ENCODE assay signal across 31 cellular contexts in the genomic region with DNA sequence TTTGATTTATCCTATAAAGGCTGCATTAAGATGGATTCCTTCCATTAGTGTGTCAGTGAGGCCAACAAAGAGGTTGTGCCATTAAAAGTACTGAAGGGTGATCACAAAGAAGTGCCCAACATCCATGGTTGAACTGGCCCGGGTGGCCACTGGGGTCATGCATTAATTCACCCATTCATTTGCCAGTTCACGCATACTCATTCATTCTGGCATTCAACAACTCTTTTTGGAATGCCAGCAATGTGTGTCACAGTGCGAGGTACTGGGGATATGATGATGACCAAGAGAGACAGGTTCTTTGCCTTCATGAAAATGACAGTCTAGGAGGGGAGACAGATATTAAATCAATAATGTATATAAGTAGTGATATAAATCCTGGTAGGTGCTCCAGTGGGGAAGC.
"Had no signal": no experiment of that assay in that cellular context is flagged by ENCODE, and none has a peak within 500 bp of the region (broad histone marks: within the 10 kb centered on the region; RNA-seq: fewer than 3 reads in every experiment).

No MANE protein-coding gene starts in this region.

- H3K4me3 ChIP-seq: coronary artery, dorsolateral prefrontal cortex, esophagus muscularis mucosa, gastroesophageal sphincter, heart right ventricle had no signal

- H3K27me3 ChIP-seq: brain microvascular endothelial cell, dorsolateral prefrontal cortex had no signal

- H3K9me3 Mint-ChIP-seq: activated B cell treated with CpG ODN at 0.5 μM for 24 hours; activated CD8-positive, alpha-beta T cell treated with anti-CD3 and anti-CD28 coated beads for 36 hours; activated T-cell treated with anti-CD3 and anti-CD28 coated beads, Interleukin-2, amount 50 U/mL, for 4 hours; activated T-helper 17 cell treated with anti-CD3 and anti-CD28 coated beads, Interleukin-2, amount 50 U/mL, for 72 hours; central memory CD8-positive, alpha-beta T cell; dendritic cell treated with granulocyte-macrophage colony-stimulating factor and Interleukin-4, amounts not matched to agents 40 ng/mL and 50 ng/mL, for 4 days; T-helper 2 cell treated with Interferon-gamma antibody and Interleukin-4, amounts not matched to agents 5 μg/mL and 100 μg/mL, for 36 hours had no signal

- H3K4me1 ChIP-seq: esophagus muscularis mucosa, gastroesophageal sphincter, heart right ventricle had no signal

- H3K36me3 ChIP-seq: brain microvascular endothelial cell, esophagus muscularis mucosa, gastroesophageal sphincter, heart right ventricle, WERI-Rb-1 had no signal

- H3K9me3 ChIP-seq: esophagus muscularis mucosa, gastroesophageal sphincter, heart right ventricle had no signal

- H3K4me3 Mint-ChIP-seq: activated B cell treated with CpG ODN at 0.5 μM for 24 hours; activated CD8-positive, alpha-beta T cell treated with anti-CD3 and anti-CD28 coated beads for 36 hours; activated naive CD8-positive, alpha-beta T cell; activated T-cell treated with anti-CD3 and anti-CD28 coated beads, Interleukin-2, amount 50 U/mL, for 4 hours; activated T-helper 17 cell treated with anti-CD3 and anti-CD28 coated beads, Interleukin-2, amount 50 U/mL, for 72 hours; central memory CD8-positive, alpha-beta T cell; dendritic cell treated with granulocyte-macrophage colony-stimulating factor and Interleukin-4, amounts not matched to agents 40 ng/mL and 50 ng/mL, for 4 days; T-helper 17 cell; T-helper 2 cell treated with Interferon-gamma antibody and Interleukin-4, amounts not matched to agents 5 μg/mL and 100 μg/mL, for 36 hours had no signal

- DNase-seq: activated B cell treated with CpG ODN at 0.5 μM for 24 hours; activated CD4-positive, alpha-beta T cell treated with anti-CD3 and anti-CD28 coated beads for 48 hours; activated CD4-positive, alpha-beta T cell treated with anti-CD3 and anti-CD28 coated beads, Interleukin-2, amount 50 U/mL, for 1 hour; activated CD4-positive, alpha-beta T cell treated with anti-CD3 and anti-CD28 coated beads, Interleukin-2, amount 50 U/mL, for 48 hours; activated CD8-positive, alpha-beta memory T cell treated with anti-CD3 and anti-CD28 coated beads for 24 hours; activated CD8-positive, alpha-beta T cell treated with anti-CD3 and anti-CD28 coated beads for 36 hours; activated effector memory CD4-positive, alpha-beta T cell treated with Interleukin-2 at 50 U/mL for 16 hours; activated gamma-delta T cell treated with Interleukin-2 at 50 U/mL for 16 hours; activated naive CD4-positive, alpha-beta T cell treated with anti-CD3 and anti-CD28 coated beads, Interleukin-2, amount 50 U/mL, for 16 hours; activated naive CD4-positive, alpha-beta T cell treated with Interleukin-2 at 50 U/mL for 16 hours; activated T-cell treated with anti-CD3 and anti-CD28 coated beads, Interleukin-2, amount 50 U/mL, for 4 hours; amniotic stem cell; anterior cingulate cortex; brain microvascular endothelial cell; dorsolateral prefrontal cortex; effector memory CD4-positive, alpha-beta T cell; erythroblast; foreskin melanocyte; heart right ventricle; T-helper 17 cell; T1000; WERI-Rb-1 had no signal

- H3K36me3 Mint-ChIP-seq: activated naive CD8-positive, alpha-beta T cell had no signal

- H3K27ac ChIP-seq: brain microvascular endothelial cell, coronary artery, dorsolateral prefrontal cortex, esophagus muscularis mucosa, gastroesophageal sphincter, heart right ventricle, WERI-Rb-1 had no signal

- ATAC-seq: activated CD4-positive, CD25-positive, alpha-beta regulatory T cell treated with anti-CD3 and anti-CD28 coated beads, Interleukin-2, amount 50 U/mL, for 24 hours; activated CD8-positive, alpha-beta T cell treated with anti-CD3 and anti-CD28 coated beads for 36 hours; activated T-cell treated with anti-CD3 and anti-CD28 coated beads, Interleukin-2, amount 50 U/mL, for 4 hours; activated T-helper 17 cell treated with anti-CD3 and anti-CD28 coated beads, Interleukin-2, amount 50 U/mL, for 72 hours; gastroesophageal sphincter; heart right ventricle; T-helper 17 cell had no signal

- H3K4me1 Mint-ChIP-seq: activated B cell treated with CpG ODN at 0.5 μM for 24 hours; activated T-helper 17 cell treated with anti-CD3 and anti-CD28 coated beads, Interleukin-2, amount 50 U/mL, for 72 hours; central memory CD8-positive, alpha-beta T cell had no signal

- H3K27ac Mint-ChIP-seq: activated B cell treated with CpG ODN at 0.5 μM for 24 hours; activated CD8-positive, alpha-beta T cell treated with anti-CD3 and anti-CD28 coated beads for 36 hours; activated naive CD8-positive, alpha-beta T cell; activated T-helper 17 cell treated with anti-CD3 and anti-CD28 coated beads, Interleukin-2, amount 50 U/mL, for 72 hours; dendritic cell treated with granulocyte-macrophage colony-stimulating factor and Interleukin-4, amounts not matched to agents 40 ng/mL and 50 ng/mL, for 4 days; T-helper 17 cell; T-helper 2 cell treated with Interferon-gamma antibody and Interleukin-4, amounts not matched to agents 5 μg/mL and 100 μg/mL, for 36 hours had no signal
